12 cellular contexts compared by ENCODE assay signal in genomic region chr1:109181085-109181806, GRCh38. TPM values are rescaled to one million over a fixed set of nuclear protein-coding genes. Genes with fewer than 3 reads are reported as not detected.
DNase-seq lines count a peak whose midpoint lies in the region; ATAC-seq and TF ChIP-seq lines count a peak whose summit lies in the region.
"Had no signal": no experiment of that assay in that cellular context is flagged by ENCODE, and none has a peak within 500 bp of the region (broad histone marks: within the 10 kb centered on the region; RNA-seq: fewer than 3 reads in every experiment).

No MANE protein-coding gene starts in this region.

- no peak for DNase-seq in breast epithelium (ENCODE audit: low spot score in 2 of 2)
- DNase-seq in MCF 10A (ENCODE audit: unreplicated experiment): no peak
- peak; percentile 53 for DNase-seq in colonic mucosa
- DNase-seq in mesenteric fat pad (ENCODE audit: low spot score): no peak
- DNase-seq in activated CD8-positive, alpha-beta memory T cell treated with anti-CD3 and anti-CD28 coated beads for 24 hours: no peak
- DNase-seq: activated CD4-positive, alpha-beta T cell treated with anti-CD3 and anti-CD28 coated beads, Interleukin-2, amount 50 U/mL, for 48 hours; left ventricle myocardium superior; NCI-H1694 treated with DMSO at 0.1 percent for 48 hours; testis had no signal

- BruUV-seq in MCF 10A (replicated peaks; lab: Mats Ljungman, UMichigan): no TSS peak

- H3K27me3 Mint-ChIP-seq in MCF 10A (ENCODE audit: insufficient read depth, unreplicated experiment): no peaks in the 10 kb centered on the region

- H3K36me3 ChIP-seq in breast epithelium (no peaks in the 10 kb centered on the region), colonic mucosa (no peaks in the 10 kb centered on the region), liver (ENCODE audit: control insufficient read depth in 4 of 4, insufficient read depth in 3 of 4, low read depth in 1 of 4, low read length in 3 of 4) (no peaks in the 10 kb centered on the region)

- no peaks in the 10 kb centered on the region for H3K36me3 Mint-ChIP-seq in MCF 10A (ENCODE audit: insufficient read depth, unreplicated experiment)

- no peaks in the 10 kb centered on the region for H3K27me3 ChIP-seq in breast epithelium
- H3K27me3 ChIP-seq in colonic mucosa: no peaks in the 10 kb centered on the region
- no peaks in the 10 kb centered on the region for H3K27me3 ChIP-seq in liver (ENCODE audit: control insufficient read depth in 4 of 4, insufficient read depth in 4 of 4, low read length in 3 of 4)
- H3K27me3 ChIP-seq: testis had no signal

- 17% methylated on average over 4 of the region's 4 CpGs for WGBS in liver

- no peaks in the 10 kb centered on the region for H3K9me3 Mint-ChIP-seq in MCF 10A (ENCODE audit: unreplicated experiment)

- H3K4me3 ChIP-seq in breast epithelium (no peak overlapping the region), colonic mucosa (no peak overlapping the region), liver (ENCODE audit: low read depth in 1 of 3, low read length in 3 of 3) (no peak overlapping the region)
- H3K4me3 ChIP-seq: testis had no signal

- peak in 1 of 2 donors; percentile 38 for TF ChIP-seq RAD21 in liver (IDR thresholded peaks at IDR 0.05)

- no peak overlapping the region for H3K4me3 Mint-ChIP-seq in MCF 10A (ENCODE audit: unreplicated experiment)

- no peak for TF ChIP-seq CTCF in breast epithelium (IDR thresholded peaks at IDR 0.05)
- no peak for TF ChIP-seq CTCF in MCF 10A (IDR thresholded peaks at IDR 0.05; ENCODE audit: unreplicated experiment)
- TF ChIP-seq CTCF in colonic mucosa (IDR thresholded peaks at IDR 0.05): no peak
- no peak for TF ChIP-seq CTCF in liver (IDR thresholded peaks at IDR 0.05; ENCODE audit: low read depth, low read length, missing input control)

- POLR2A ChIA-PET in MCF 10A (lab: Yijun Ruan, JAX): no interaction called here

- H3K9ac ChIP-seq in colonic mucosa (ENCODE audit: low read depth in 2 of 2, low read length in 2 of 2): peak overlapping the region in 1 of 2 donors; percentile 63
- H3K9ac ChIP-seq in liver (ENCODE audit: low read depth in 1 of 2, low read length in 2 of 2): no peak overlapping the region

- peaks cover 0 to 3% of the 10 kb centered on the region in 2 donors for H3K4me1 ChIP-seq in breast epithelium
- H3K4me1 ChIP-seq in colonic mucosa: peaks cover 5% of the 10 kb centered on the region
- H3K4me1 ChIP-seq in liver (ENCODE audit: control insufficient read depth in 4 of 4, insufficient read depth in 4 of 4, low read length in 3 of 4): peaks cover 2 to 27% (median 18%) of the 10 kb centered on the region in 4 donors

- no peaks in the 10 kb centered on the region for H3K9me3 ChIP-seq in breast epithelium
- H3K9me3 ChIP-seq in colonic mucosa: no peaks in the 10 kb centered on the region
- H3K9me3 ChIP-seq in liver (ENCODE audit: control insufficient read depth in 4 of 4, low read length in 3 of 4): no peaks in the 10 kb centered on the region
- H3K9me3 ChIP-seq: testis had no signal

- CTCF ChIA-PET in MCF 10A (lab: Yijun Ruan, JAX): no interaction called here

- H3K27ac Mint-ChIP-seq in MCF 10A (ENCODE audit: low read depth, unreplicated experiment): no peak overlapping the region

- TF ChIP-seq POLR2A in breast epithelium (IDR thresholded peaks at IDR 0.05): no peak

- H3K27ac ChIP-seq in breast epithelium (peak overlapping the region; percentile 7 to 40), colonic mucosa (peak overlapping the region; percentile 75), liver (ENCODE audit: low read depth in 1 of 2, low read length in 2 of 2) (peak overlapping the region; percentile 56 to 63)
- H3K27ac ChIP-seq: testis had no signal

- no peak for ATAC-seq in HG02642 (IDR thresholded peaks at IDR 0.05; ENCODE audit: poor library complexity, unreplicated experiment)
- ATAC-seq in HG02623 (IDR thresholded peaks at IDR 0.05; ENCODE audit: unreplicated experiment): no peak
- ATAC-seq: left ventricle myocardium superior had no signal

- peaks cover 11% of the 10 kb centered on the region for H3K4me1 Mint-ChIP-seq in MCF 10A (ENCODE audit: insufficient read depth, unreplicated experiment)

- intact Hi-C loops in breast epithelium (cut with DNase I; ENCODE audit: low total_unique reads): no loop called here
- intact Hi-C loops in MCF 10A (cut with micrococcal nuclease): no loop called here
- intact Hi-C loops in colonic mucosa (cut with DNase I): no loop called here

TF ChIP-seq in liver, 16 proteins besides CTCF, POLR2A, EP300 and RAD21:
- TF ChIP-seq SP1 (IDR thresholded peaks at IDR 0.05) (peak; percentile 89), TAF1 (conservative IDR thresholded peaks at IDR 0.05) (peak; percentile 72), EGR1 (IDR thresholded peaks at IDR 0.05; ENCODE audit: low read depth in 2 of 2) (peak in 1 of 2 donors; percentile 26), HNF4A (conservative IDR thresholded peaks at IDR 0.05) (peak; percentile 60 to 74), MAX (IDR thresholded peaks at IDR 0.05) (peak; percentile 48), REST (IDR thresholded peaks at IDR 0.05) (peak; percentile 65), HNF4G (IDR thresholded peaks at IDR 0.05) (no peak), ATF3 (IDR thresholded peaks at IDR 0.05) (peak; percentile 30), ZBTB33 (IDR thresholded peaks at IDR 0.05) (no peak), FOXA2 (IDR thresholded peaks at IDR 0.05) (peak; percentile 97), NR2F2 (IDR thresholded peaks at IDR 0.05) (no peak), GABPA (IDR thresholded peaks at IDR 0.05 in 1 of 2, conservative IDR thresholded peaks at IDR 0.05 in 1 of 2) (peak in 1 of 2 donors; percentile 57), RXRA (IDR thresholded peaks at IDR 0.05) (peak; percentile 33 to 71), YY1 (IDR thresholded peaks at IDR 0.05) (peak; percentile 87), JUND (IDR thresholded peaks at IDR 0.05) (peak; percentile 73 to 86), FOXA1 (IDR thresholded peaks at IDR 0.05) (peak; percentile 95)

RNA-seq across cellular contexts. Expression of gene SARS1, which starts 32.5 kb away (rescaled TPM):
- total RNA-seq in breast epithelium (100 to 1,000 TPM; 146 to 172 (median 161) TPM), MCF 10A (2022) (381 and 492 TPM in 2 replicates), colonic mucosa (100 to 1,000 TPM; 139 to 193 TPM), liver (100 to 1,000 TPM in 1 of 2 donors, 10 to 100 TPM in 1; 57.5 to 104 TPM), mesenteric fat pad (119 TPM)
- polyA plus RNA-seq in liver: 100 to 1,000 TPM in 1 of 2 donors, 10 to 100 TPM in 1; 81.8 to 132 TPM

Comparison
In these comparisons a context has a peak if more than half of its experiments do, and no peak if none do; other contexts are left out.
1. H3K27ac ChIP-seq: peak in every context shown above with its lines; median percentile 75 in colonic mucosa; 60 in liver; 24 in breast epithelium.